ENCODE assay signal across 20 cellular contexts in the genomic region with DNA sequence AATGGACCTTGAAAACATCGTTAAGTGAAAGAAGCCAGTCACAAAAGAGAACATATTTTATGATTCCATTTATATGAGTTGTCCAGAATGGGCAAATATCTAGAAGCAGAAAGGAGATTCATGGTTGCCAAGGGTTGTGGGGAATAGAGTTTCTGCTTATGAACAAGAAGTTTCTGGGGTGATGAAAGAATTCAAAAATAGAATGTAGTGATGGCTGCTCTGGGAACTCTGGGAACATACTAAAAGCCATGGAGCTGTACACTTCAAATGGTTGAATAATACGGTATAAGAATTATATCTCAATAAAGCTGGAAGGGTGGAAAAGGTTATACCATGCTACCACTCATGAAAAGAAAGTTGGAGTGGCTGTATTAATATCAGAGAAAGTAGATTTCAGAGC.
"Had no signal": no experiment of that assay in that cellular context is flagged by ENCODE, and none has a peak within 500 bp of the region (broad histone marks: within the 10 kb centered on the region; RNA-seq: fewer than 3 reads in every experiment).

No MANE protein-coding gene starts in this region.

- H3K27ac ChIP-seq: Peyer's patch, RWPE1, VCaP had no signal

- H3K27ac Mint-ChIP-seq: activated CD4-positive, alpha-beta memory T cell treated with anti-CD3 and anti-CD28 coated beads for 36 hours had no signal

- H3K4me3 Mint-ChIP-seq: activated CD4-positive, alpha-beta memory T cell treated with anti-CD3 and anti-CD28 coated beads for 36 hours; activated CD4-positive, alpha-beta T cell treated with anti-CD3 and anti-CD28 coated beads, Interleukin-2, amount 10 ng/mL, durations not matched to agents 7 days and 5 days; activated naive CD8-positive, alpha-beta T cell treated with anti-CD3 and anti-CD28 coated beads for 36 hours; IgD-negative memory B cell had no signal

- DNase-seq: activated CD4-positive, alpha-beta memory T cell treated with anti-CD3 and anti-CD28 coated beads for 36 hours; activated CD4-positive, alpha-beta T cell treated with anti-CD3 and anti-CD28 coated beads, Interleukin-2, amount 10 ng/mL, durations not matched to agents 7 days and 5 days; activated CD4-positive, CD25-positive, alpha-beta regulatory T cell; activated CD8-positive, alpha-beta memory T cell treated with anti-CD3 and anti-CD28 coated beads for 24 hours; activated naive CD8-positive, alpha-beta T cell treated with anti-CD3 and anti-CD28 coated beads for 36 hours; activated T-cell treated with anti-CD3 and anti-CD28 coated beads, Interleukin-2, amount 50 U/mL, for 48 hours; KG1; NCI-H1048; NCI-H146; NCI-H187 treated with DMSO at 0.1 percent for 48 hours; NCI-H2081 treated with DMSO at 0.1 percent for 48 hours; NCI-H446; NCI-H524; Peyer's patch; SHP77 treated with DMSO at 0.1 percent for 48 hours; T-helper 2 cell; T1000 had no signal

- H3K27me3 Mint-ChIP-seq: activated CD4-positive, alpha-beta memory T cell treated with anti-CD3 and anti-CD28 coated beads for 36 hours; activated CD4-positive, alpha-beta T cell treated with anti-CD3 and anti-CD28 coated beads, Interleukin-2, amount 10 ng/mL, durations not matched to agents 7 days and 5 days; activated naive CD8-positive, alpha-beta T cell treated with anti-CD3 and anti-CD28 coated beads for 36 hours; IgD-negative memory B cell had no signal

- H3K27me3 ChIP-seq: Peyer's patch had no signal
